8 cellular contexts compared by ENCODE assay signal in genomic region chr17:67293251-67294203, GRCh38. TPM values are rescaled to one million over a fixed set of nuclear protein-coding genes. Genes with fewer than 3 reads are reported as not detected.
DNase-seq lines count a peak whose midpoint lies in the region; ATAC-seq, FAIRE-seq and TF ChIP-seq lines count a peak whose summit lies in the region.

No MANE protein-coding gene starts in this region.

- BruUV-seq in HepG2 (replicated peaks; lab: Mats Ljungman, UMichigan): no TSS peak

- H3K9ac ChIP-seq in DND-41 (ENCODE audit: low read depth, low read length) (no peak overlapping the region), KMS-11 (no peak overlapping the region), HepG2 (ENCODE audit: insufficient read depth, low read depth, low read length) (peak overlapping the region; percentile 6; the same call in 1 of the 2 replicates)

- no peak overlapping the region for H3K27ac ChIP-seq in DND-41 (ENCODE audit: low read length)
- H3K27ac ChIP-seq in KMS-11: no peak overlapping the region
- H3K27ac ChIP-seq in HepG2 (ENCODE audit: extremely low read length, insufficient read depth, low read length): no peak overlapping the region

- H3K79me2 ChIP-seq in DND-41 (ENCODE audit: insufficient read depth, low read length): no peaks in the 10 kb centered on the region
- H3K79me2 ChIP-seq in KMS-11 (ENCODE audit: insufficient read depth, low read depth): no peaks in the 10 kb centered on the region
- no peaks in the 10 kb centered on the region for H3K79me2 ChIP-seq in HepG2 (ENCODE audit: insufficient read depth, low read length)

- H3K36me3 ChIP-seq in DND-41 (ENCODE audit: insufficient read depth, low read length) (no peaks in the 10 kb centered on the region), KMS-11 (ENCODE audit: insufficient read depth) (no peaks in the 10 kb centered on the region), HepG2 (replicated peaks in 1 of 2; ENCODE audit: control insufficient read depth in 1 of 2, insufficient read depth in 2 of 2, low read length in 2 of 2) (no peaks in the 10 kb centered on the region)

- ATAC-seq in DND-41 (ENCODE audit: insufficient read depth, low read depth) (peak; percentile 96), GM21447 (IDR thresholded peaks at IDR 0.05; ENCODE audit: unreplicated experiment) (peak; percentile 83), activated B cell treated with CpG ODN at 0.5 μM for 24 hours (ENCODE audit: low read depth) (peak; percentile 88), HepG2 (peak; percentile 96)

- H3K27me3 ChIP-seq in DND-41 (ENCODE audit: insufficient read depth, low read length, poor library complexity) (no peaks in the 10 kb centered on the region), KMS-11 (ENCODE audit: insufficient read depth, low read depth) (no peaks in the 10 kb centered on the region), HepG2 (ENCODE audit: control insufficient read depth in 1 of 2, insufficient read depth in 2 of 2, low read length in 2 of 2) (no peaks in the 10 kb centered on the region; a peak in 1 of 5 replicates)

- no peak overlapping the region for H3K4me3 ChIP-seq in DND-41 (ENCODE audit: low read depth in 1 of 2, low read length in 2 of 2)
- no peak overlapping the region for H3K4me3 ChIP-seq in KMS-11 (IDR thresholded peaks at IDR 0.05; ENCODE audit: insufficient read depth, low read depth, low read length)
- peak overlapping the region; percentile 35 to 59 (median 44); a peak in 4 of 6 replicates for H3K4me3 ChIP-seq in HepG2 (replicated peaks in 1 of 3; ENCODE audit: insufficient read depth in 1 of 3, low read depth in 2 of 3, low read length in 3 of 3)

- H3K9me3 ChIP-seq in DND-41 (ENCODE audit: insufficient read depth, low read length, severe bottlenecking): no peaks in the 10 kb centered on the region
- H3K9me3 ChIP-seq in HepG2 (ENCODE audit: low read length): no peaks in the 10 kb centered on the region

- H2AFZ ChIP-seq in DND-41 (ENCODE audit: low read depth, low read length) (0 out of 2 replicates have a peak overlapping the region, but pooled peaks have one; percentile 45), KMS-11 (ENCODE audit: low read depth) (peak overlapping the region; percentile 57; the same call in 1 of the 2 replicates), HepG2 (ENCODE audit: low read length) (peak overlapping the region; percentile 75)

- no peaks in the 10 kb centered on the region for H3K4me1 ChIP-seq in DND-41 (ENCODE audit: insufficient read depth, low read length)
- H3K4me1 ChIP-seq in KMS-11 (ENCODE audit: low read depth, poor library complexity, severe bottlenecking): no peaks in the 10 kb centered on the region
- peaks cover 17% of the 10 kb centered on the region for H3K4me1 ChIP-seq in HepG2 (ENCODE audit: insufficient read depth, low read length)

- H4K20me1 ChIP-seq in DND-41 (ENCODE audit: insufficient read depth, low read length) (no peaks in the 10 kb centered on the region), KMS-11 (ENCODE audit: insufficient read depth) (no peaks in the 10 kb centered on the region), HepG2 (ENCODE audit: insufficient read depth, low read length) (no peaks in the 10 kb centered on the region)

- intact Hi-C loops in activated B cell treated with CpG ODN at 0.5 μM for 24 hours (cut with micrococcal nuclease) (loop anchor here (1.0 kb wide), 1 partner anchor 72 kb away; no protein-coding TSS in a partner anchor), HepG2 (cut with micrococcal nuclease; ENCODE audit: unreplicated experiment) (loop anchor here (1.0 to 2.0 kb wide), 2 partner anchors 47 to 72 kb away; no protein-coding TSS in a partner anchor)

- WGBS in HepG2 (ENCODE audit: low lambda C conversion rate): 28% methylated on average over 31 of the region's 32 CpGs

- no peaks in the 10 kb centered on the region for H3K9me3 Mint-ChIP-seq in activated B cell treated with CpG ODN at 0.5 μM for 24 hours

- POLR2A ChIA-PET in activated B cell treated with CpG ODN at 0.5 μM for 24 hours (lab: Charles Lee): no interaction called here
- POLR2A ChIA-PET in HepG2 (lab: Yijun Ruan, JAX): no interaction called here

- no peaks in the 10 kb centered on the region for H3K27me3 Mint-ChIP-seq in activated B cell treated with CpG ODN at 0.5 μM for 24 hours

- DNase-seq in DND-41 (peak; percentile 62), activated B cell treated with CpG ODN at 0.5 μM for 24 hours (peak; percentile 31), HepG2 (ENCODE audit: low spot score) (peak; percentile 72), DMS114 treated with DMSO at 0.1 percent for 48 hours (lab: John Stamatoyannopoulos, UW; ENCODE audit: unreplicated experiment) (no peak)
- peak; percentile 61 for DNase-seq in central memory CD4-positive, alpha-beta T cell
- peak; percentile 26 to 49 (median 35) for DNase-seq in stimulated activated CD4-positive, alpha-beta T cell treated with anti-CD3 and anti-CD28 coated beads, TNF-alpha, amount 100 ng/mL, for 48 hours (ENCODE audit: low read depth in 3 of 3)

- H3K27ac Mint-ChIP-seq in activated B cell treated with CpG ODN at 0.5 μM for 24 hours: no peak overlapping the region

- peak overlapping the region; percentile 28 for H3K4me3 Mint-ChIP-seq in activated B cell treated with CpG ODN at 0.5 μM for 24 hours

- no peaks in the 10 kb centered on the region for H3K36me3 Mint-ChIP-seq in activated B cell treated with CpG ODN at 0.5 μM for 24 hours (ENCODE audit: low read depth)

- CTCF ChIA-PET in activated B cell treated with CpG ODN at 0.5 μM for 24 hours (lab: Charles Lee) (interaction anchor here (0.7 kb wide), 1 partner anchor 1353 kb away, joined by 4 read pairs; no protein-coding TSS in a partner anchor), HepG2 (lab: Yijun Ruan, JAX; ENCODE audit: low intra/inter-chr PET ratio, low total read pairs) (interaction anchor here (1.9 to 2.4 kb wide), 2 partner anchors 17 to 72 kb away, joined by 5 to 8 read pairs; no protein-coding TSS in a partner anchor)

- TF ChIP-seq EP300 in HepG2 (IDR thresholded peaks at IDR 0.05; ENCODE audit: low read depth in 2 of 2, low read length in 2 of 2) (no peak), HepG2 (CRISPR knock-in tag; IDR thresholded peaks at IDR 0.05; ENCODE audit: borderline replicate concordance) (no peak)

- TF ChIP-seq RAD21 in HepG2 (CRISPR knock-in tag; IDR thresholded peaks at IDR 0.05): peak; percentile 93

- in situ Hi-C loops in HepG2 (cut with HindIII; ENCODE audit: extremely low pct_ligation_motif_present, low pct_unique_long_range_greater_than_20kb): no loop called here

- FAIRE-seq in HepG2 (lab: Jason Lieb, UNC): peak; percentile 96

- no peak for TF ChIP-seq POLR2A in HepG2 (IDR thresholded peaks at IDR 0.05; ENCODE audit: insufficient read depth in 1 of 2, low read depth in 2 of 2, low read length in 2 of 2)

- H3K4me2 ChIP-seq in DND-41 (ENCODE audit: insufficient read depth, low read length) (no peak overlapping the region), KMS-11 (no peak overlapping the region), HepG2 (ENCODE audit: low read depth, low read length) (peak overlapping the region; percentile 73)

- H3K4me1 Mint-ChIP-seq in activated B cell treated with CpG ODN at 0.5 μM for 24 hours: peaks cover 5% of the 10 kb centered on the region

- TF ChIP-seq CTCF in DND-41 (IDR thresholded peaks at IDR 0.05; ENCODE audit: borderline replicate concordance, extremely low read depth, low read length, poor library complexity, severe bottlenecking): peak; percentile 83
- TF ChIP-seq CTCF in KMS-11 (conservative IDR thresholded peaks at IDR 0.05; ENCODE audit: low read depth, low read length): peak; percentile 70
- TF ChIP-seq CTCF in activated B cell treated with CpG ODN at 0.5 μM for 24 hours (IDR thresholded peaks at IDR 0.05): no peak
- peak; percentile 99 for TF ChIP-seq CTCF in HepG2 (CRISPR knock-in tag; IDR thresholded peaks at IDR 0.05)

TF ChIP-seq in HepG2, 621 proteins besides CTCF, POLR2A, EP300 and RAD21 (continues in another document):
- TF ChIP-seq, protein P1, sequence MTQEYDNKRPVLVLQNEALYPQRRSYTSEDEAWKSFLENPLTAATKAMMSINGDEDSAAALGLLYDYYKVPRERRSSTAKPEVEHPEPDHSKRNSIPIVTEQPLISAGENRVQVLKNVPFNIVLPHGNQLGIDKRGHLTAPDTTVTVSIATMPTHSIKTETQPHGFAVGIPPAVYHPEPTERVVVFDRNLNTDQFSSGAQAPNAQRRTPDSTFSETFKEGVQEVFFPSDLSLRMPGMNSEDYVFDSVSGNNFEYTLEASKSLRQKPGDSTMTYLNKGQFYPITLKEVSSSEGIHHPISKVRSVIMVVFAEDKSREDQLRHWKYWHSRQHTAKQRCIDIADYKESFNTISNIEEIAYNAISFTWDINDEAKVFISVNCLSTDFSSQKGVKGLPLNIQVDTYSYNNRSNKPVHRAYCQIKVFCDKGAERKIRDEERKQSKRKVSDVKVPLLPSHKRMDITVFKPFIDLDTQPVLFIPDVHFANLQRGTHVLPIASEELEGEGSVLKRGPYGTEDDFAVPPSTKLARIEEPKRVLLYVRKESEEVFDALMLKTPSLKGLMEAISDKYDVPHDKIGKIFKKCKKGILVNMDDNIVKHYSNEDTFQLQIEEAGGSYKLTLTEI (CRISPR knock-in tag; conservative IDR thresholded peaks at IDR 0.05): no peak
- peak; percentile 37 for TF ChIP-seq ASH2L (IDR thresholded peaks at IDR 0.05; ENCODE audit: insufficient read length, low read depth, low read length)

RNA-seq across cellular contexts. Expression of gene HELZ, which starts 48.5 kb away (rescaled TPM):
- 55.0 and 69.7 TPM in 2 replicates for total RNA-seq in activated B cell treated with CpG ODN at 0.5 μM for 24 hours
- total RNA-seq in HepG2 (2016; rRNA removed; fragmentation: Illumina TruSeq; extraction: Trizol): 52.4 and 93.1 TPM in 2 replicates
- 12.4 and 14.0 TPM in 2 replicates for total RNA-seq in HepG2 (2016; cell fraction: cytosol; rRNA removed; fragmentation: Illumina TruSeq; extraction: Trizol; ENCODE audit: low read depth)
- total RNA-seq in HepG2 (2016; cell fraction: insoluble cytoplasmic fraction; rRNA removed; fragmentation: Illumina TruSeq; extraction: Trizol): 47.7 and 84.1 TPM in 2 replicates
- total RNA-seq in HepG2 (2016; cell fraction: membrane; rRNA removed; fragmentation: Illumina TruSeq; extraction: Trizol): 34.8 and 42.7 TPM in 2 replicates
- total RNA-seq in HepG2 (2016; cell fraction: nucleus; rRNA removed; fragmentation: Illumina TruSeq; extraction: Trizol): 127 and 142 TPM in 2 replicates
- polyA plus RNA-seq in HepG2 (2011; rRNA removed): 27.8 and 35.3 TPM in 2 replicates
- 13.6 and 17.7 TPM in 2 replicates for polyA plus RNA-seq in HepG2 (2011; cell fraction: cytosol; rRNA removed)
- 58.4 and 59.3 TPM in 2 replicates for polyA plus RNA-seq in HepG2 (2011; cell fraction: nucleus; rRNA removed)
- polyA plus RNA-seq in HepG2 (2012): 20.6 and 33.4 TPM in 2 replicates
- polyA plus RNA-seq in HepG2 (2016; cell fraction: cytosol; fragmentation: Illumina TruSeq; extraction: Trizol; ENCODE audit: low read depth): 2.6 and 3.3 TPM in 2 replicates
- 17.4 and 19.8 TPM in 2 replicates for polyA plus RNA-seq in HepG2 (2016; cell fraction: insoluble cytoplasmic fraction; fragmentation: Illumina TruSeq; extraction: Trizol; ENCODE audit: low read depth)
- 3.9 and 4.9 TPM in 2 replicates for polyA plus RNA-seq in HepG2 (2016; cell fraction: membrane; fragmentation: Illumina TruSeq; extraction: Trizol; ENCODE audit: low read depth)
- 40.2 and 45.2 TPM in 2 replicates for polyA plus RNA-seq in HepG2 (2016; cell fraction: nucleus; fragmentation: Illumina TruSeq; extraction: Trizol; ENCODE audit: insufficient read depth, low read depth)
- polyA minus RNA-seq in HepG2 (2011; rRNA and poly(A)+ RNA removed; ENCODE audit: low replicate concordance): 32.9 and 69.3 TPM in 2 replicates
- polyA minus RNA-seq in HepG2 (2011; cell fraction: cytosol; rRNA and poly(A)+ RNA removed): 55.2 and 63.0 TPM in 2 replicates
- polyA minus RNA-seq in HepG2 (2011; cell fraction: nucleus; rRNA and poly(A)+ RNA removed): 495 and 542 TPM in 2 replicates

Comparison
In these comparisons a context has a peak if more than half of its experiments do, and no peak if none do; other contexts are left out.
1. H3K4me3 ChIP-seq: peak in HepG2 (3 of 3); none in DND-41 (0 of 2) and KMS-11 (single experiment).
2. Peak in every context shown above with its lines, with median percentiles within 50 percentile points of each other: ATAC-seq and H2AFZ ChIP-seq.